Comparison of ENCODE assay signal across 31 cellular contexts in the genomic region with DNA sequence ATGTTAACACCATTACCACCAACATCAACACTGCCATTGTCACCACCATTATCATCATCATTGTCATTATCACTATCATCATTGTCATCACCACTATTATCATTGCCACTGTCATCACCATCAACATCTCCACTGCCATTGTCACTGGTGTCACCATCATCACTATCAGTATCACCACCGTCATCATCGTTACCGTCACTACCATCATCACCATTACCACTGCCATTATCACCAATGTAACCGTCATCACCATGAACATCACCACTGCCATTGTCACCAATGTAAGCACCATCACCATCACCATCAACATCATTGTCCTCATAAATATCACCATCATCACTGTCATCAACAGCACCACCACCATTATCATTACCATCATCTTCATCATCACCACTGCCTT.
"Had no signal": no experiment of that assay in that cellular context is flagged by ENCODE, and none has a peak within 500 bp of the region (broad histone marks: within the 10 kb centered on the region; RNA-seq: fewer than 3 reads in every experiment).

No MANE protein-coding gene starts in this region.

- H3K4me1 ChIP-seq: adrenal gland, ascending aorta had no signal

- H3K27ac ChIP-seq: adrenal gland, ascending aorta, VCaP had no signal

- H3K9me3 ChIP-seq: adrenal gland, ascending aorta had no signal

- ATAC-seq: activated CD8-positive, alpha-beta T cell treated with anti-CD3 and anti-CD28 coated beads for 36 hours; activated naive CD4-positive, alpha-beta T cell treated with anti-CD3 and anti-CD28 coated beads, Interleukin-2, amount 50 U/mL, for 72 hours; activated T-cell treated with anti-CD3 and anti-CD28 coated beads, Interleukin-2, amount 50 U/mL, for 4 hours; activated T-cell treated with anti-CD3 and anti-CD28 coated beads, Interleukin-2, amount 50 U/mL, for 72 hours; activated T-helper 17 cell treated with anti-CD3 and anti-CD28 coated beads, Interleukin-2, amount 50 U/mL, for 72 hours had no signal

- FAIRE-seq: TTC549 had no signal

- H3K36me3 ChIP-seq: adrenal gland, ascending aorta had no signal

- H3K27me3 ChIP-seq: adrenal gland, ascending aorta had no signal

- H3K4me3 ChIP-seq: adrenal gland, ascending aorta had no signal

- DNase-seq: activated B cell treated with CpG ODN at 0.5 μM for 24 hours; activated CD4-positive, alpha-beta memory T cell treated with anti-CD3 and anti-CD28 coated beads for 36 hours; activated CD4-positive, alpha-beta T cell treated with anti-CD3 and anti-CD28 coated beads for 4 hours; activated CD4-positive, alpha-beta T cell treated with anti-CD3 and anti-CD28 coated beads, Interleukin-2, amount 10 ng/mL, durations not matched to agents 24 days and 14 days; activated CD4-positive, alpha-beta T cell treated with anti-CD3 and anti-CD28 coated beads, Interleukin-2, amount 50 U/mL, for 1 hour; activated CD4-positive, alpha-beta T cell treated with anti-CD3 and anti-CD28 coated beads, Interleukin-2, amount 50 U/mL, for 4 hours; activated CD4-positive, CD25-positive, alpha-beta regulatory T cell treated with anti-CD3 and anti-CD28 coated beads, Interleukin-2, amount 50 U/mL, for 72 hours; activated CD8-positive, alpha-beta memory T cell treated with anti-CD3 and anti-CD28 coated beads, Interleukin-2, amount 50 U/mL, for 4 hours; activated CD8-positive, alpha-beta T cell treated with anti-CD3 and anti-CD28 coated beads for 36 hours; activated effector memory CD4-positive, alpha-beta T cell treated with anti-CD3 and anti-CD28 coated beads, Interleukin-2, amount 50 U/mL, for 16 hours; activated gamma-delta T cell treated with Interleukin-2 at 50 U/mL for 16 hours; activated naive CD4-positive, alpha-beta T cell; activated naive CD4-positive, alpha-beta T cell treated with anti-CD3 and anti-CD28 coated beads for 36 hours; activated naive CD4-positive, alpha-beta T cell treated with anti-CD3 and anti-CD28 coated beads, Interleukin-2, amount 50 U/mL, for 16 hours; activated naive CD8-positive, alpha-beta T cell treated with anti-CD3 and anti-CD28 coated beads for 36 hours; activated T-cell treated with anti-CD3 and anti-CD28 coated beads for 4 hours; activated T-cell treated with anti-CD3 and anti-CD28 coated beads, Interleukin-2, amount 50 U/mL, for 1 hour; activated T-cell treated with anti-CD3 and anti-CD28 coated beads, Interleukin-2, amount 50 U/mL, for 4 hours; activated T-cell treated with anti-CD3 and anti-CD28 coated beads, Interleukin-2, amount 50 U/mL, for 72 hours; adrenal gland; amniotic stem cell; anterior cingulate cortex; central memory CD4-positive, alpha-beta T cell; T-helper 1 cell; T-helper 2 cell; T-helper 9 cell had no signal
